ENCODE assay signal across 1 cellular context in the genomic region with DNA sequence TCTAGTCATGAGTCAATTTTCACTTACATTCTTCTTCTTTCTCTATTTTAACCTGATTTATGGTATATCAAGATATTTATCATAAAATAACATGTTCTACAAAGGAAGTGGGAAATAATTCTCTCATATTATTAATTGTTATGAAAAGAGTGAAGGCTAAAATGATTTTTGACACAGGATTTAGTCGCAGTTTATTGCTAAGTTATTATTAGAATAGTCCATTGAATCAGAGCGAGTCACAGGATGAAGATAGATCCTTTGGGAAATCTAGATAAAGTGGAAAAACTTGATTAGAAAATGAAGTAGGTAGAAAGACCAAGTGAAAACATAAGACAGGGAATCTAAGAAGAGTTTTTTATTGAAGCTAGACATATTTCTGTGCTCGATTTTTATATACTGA.
TF ChIP-seq lines count a peak whose summit lies in the region.

No MANE protein-coding gene starts in this region.

TF ChIP-seq in SK-N-SH, 30 proteins besides CTCF, POLR2A, EP300 and RAD21 (continued from another document):
- TF ChIP-seq USF2 (IDR thresholded peaks at IDR 0.05; ENCODE audit: borderline replicate concordance, low read depth, low read length) (no peak), MEF2A (IDR thresholded peaks at IDR 0.05; ENCODE audit: borderline replicate concordance, low read depth) (peak; percentile 79; the same call in 1 of the 2 replicates)
TF ChIP-seq in SK-N-SH: peak in this region for 2.
